20 cellular contexts compared by ENCODE assay signal in the genomic region with DNA sequence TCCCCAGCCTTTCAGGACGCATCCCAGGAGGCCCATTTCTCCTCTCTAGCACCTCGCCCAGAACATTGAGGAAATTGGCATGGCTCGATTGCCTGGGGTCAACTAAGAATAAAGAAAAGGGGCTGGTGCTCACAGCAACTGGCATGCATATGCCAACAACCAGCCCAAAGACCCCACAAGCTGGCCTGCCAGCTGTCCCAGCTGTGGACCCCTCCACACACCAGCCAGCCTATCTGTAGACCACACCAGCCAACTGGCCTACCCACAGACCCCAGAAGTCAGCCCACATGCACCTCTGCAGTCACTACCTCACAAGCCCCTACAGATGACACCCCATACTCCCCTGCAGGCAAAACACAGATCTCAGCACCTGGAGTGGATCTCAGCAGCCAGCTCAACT.
"Had no signal": no experiment of that assay in that cellular context is flagged by ENCODE, and none has a peak within 500 bp of the region (broad histone marks: within the 10 kb centered on the region; RNA-seq: fewer than 3 reads in every experiment).

No MANE protein-coding gene starts in this region.

- H3K4me3 Mint-ChIP-seq: activated CD8-positive, alpha-beta T cell treated with anti-CD3 and anti-CD28 coated beads for 36 hours; activated T-cell treated with anti-CD3 and anti-CD28 coated beads, Interleukin-2, amount 50 U/mL, for 72 hours; dendritic cell treated with granulocyte-macrophage colony-stimulating factor and Interleukin-4, amounts not matched to agents 40 ng/mL and 50 ng/mL, for 4 days; neural crest cell; stimulated activated effector memory CD8-positive, alpha-beta T cell treated with anti-CD3 and anti-CD28 coated beads, Interleukin-12 subunit alpha, Interleukin-12 subunit beta, amount 100 ng/mL, for 72 hours; T-helper 1 cell treated with Interleukin-12 subunit alpha and Interleukin-12 subunit beta and Interleukin-4 antibody, amounts not matched to agents 30 μg/mL and 1 μg/mL, for 36 hours had no signal

- DNase-seq: activated CD4-positive, alpha-beta T cell treated with anti-CD3 and anti-CD28 coated beads for 48 hours; activated CD8-positive, alpha-beta T cell treated with anti-CD3 and anti-CD28 coated beads for 36 hours; activated T-cell treated with anti-CD3 and anti-CD28 coated beads, Interleukin-2, amount 50 U/mL, for 72 hours; effector CD8-positive, alpha-beta T cell; left ventricle myocardium superior; right cardiac atrium; stimulated activated CD4-positive, alpha-beta T cell treated with anti-CD3 and anti-CD28 coated beads, Interleukin-4, amount 100 ng/mL, for 1 hour had no signal

- H3K4me1 ChIP-seq: adrenal gland, esophagus muscularis mucosa, gastroesophageal sphincter, heart left ventricle, prostate gland, SJSA1 had no signal

- H3K4me3 ChIP-seq: adrenal gland, esophagus muscularis mucosa, gastroesophageal sphincter, heart left ventricle, prostate gland, SJSA1, smooth muscle cell, thoracic aorta had no signal

- H3K27me3 ChIP-seq: adrenal gland, esophagus muscularis mucosa, gastroesophageal sphincter, heart left ventricle, SJSA1 had no signal

- H3K4me1 Mint-ChIP-seq: neural crest cell; stimulated activated effector memory CD8-positive, alpha-beta T cell treated with anti-CD3 and anti-CD28 coated beads, Interleukin-12 subunit alpha, Interleukin-12 subunit beta, amount 100 ng/mL, for 72 hours had no signal

- ATAC-seq: activated CD8-positive, alpha-beta T cell treated with anti-CD3 and anti-CD28 coated beads for 36 hours; activated T-cell treated with anti-CD3 and anti-CD28 coated beads, Interleukin-2, amount 50 U/mL, for 72 hours; gastroesophageal sphincter; heart left ventricle; left ventricle myocardium superior; right cardiac atrium; stimulated activated effector memory CD8-positive, alpha-beta T cell treated with anti-CD3 and anti-CD28 coated beads, Interleukin-12 subunit alpha, Interleukin-12 subunit beta, amount 100 ng/mL, for 72 hours had no signal

- H3K36me3 Mint-ChIP-seq: stimulated activated effector memory CD8-positive, alpha-beta T cell treated with anti-CD3 and anti-CD28 coated beads, Interleukin-12 subunit alpha, Interleukin-12 subunit beta, amount 100 ng/mL, for 72 hours had no signal

- H3K27ac Mint-ChIP-seq: activated CD8-positive, alpha-beta T cell treated with anti-CD3 and anti-CD28 coated beads for 36 hours; activated T-cell treated with anti-CD3 and anti-CD28 coated beads, Interleukin-2, amount 50 U/mL, for 72 hours; dendritic cell treated with granulocyte-macrophage colony-stimulating factor and Interleukin-4, amounts not matched to agents 40 ng/mL and 50 ng/mL, for 4 days; stimulated activated effector memory CD8-positive, alpha-beta T cell treated with anti-CD3 and anti-CD28 coated beads, Interleukin-12 subunit alpha, Interleukin-12 subunit beta, amount 100 ng/mL, for 72 hours; T-helper 1 cell treated with Interleukin-12 subunit alpha and Interleukin-12 subunit beta and Interleukin-4 antibody, amounts not matched to agents 30 μg/mL and 1 μg/mL, for 36 hours had no signal

- H3K27ac ChIP-seq: adrenal gland, esophagus muscularis mucosa, gastroesophageal sphincter, heart left ventricle, prostate gland, SJSA1, thoracic aorta, VCaP had no signal

- H3K9me3 ChIP-seq: prostate gland, thoracic aorta had no signal

- H3K27me3 Mint-ChIP-seq: activated CD8-positive, alpha-beta T cell treated with anti-CD3 and anti-CD28 coated beads for 36 hours; dendritic cell treated with granulocyte-macrophage colony-stimulating factor and Interleukin-4, amounts not matched to agents 40 ng/mL and 50 ng/mL, for 4 days had no signal

- H3K36me3 ChIP-seq: adrenal gland, esophagus muscularis mucosa, gastroesophageal sphincter, heart left ventricle, prostate gland, SJSA1, thoracic aorta had no signal
